1 cellular context compared by ENCODE assay signal in the genomic region with DNA sequence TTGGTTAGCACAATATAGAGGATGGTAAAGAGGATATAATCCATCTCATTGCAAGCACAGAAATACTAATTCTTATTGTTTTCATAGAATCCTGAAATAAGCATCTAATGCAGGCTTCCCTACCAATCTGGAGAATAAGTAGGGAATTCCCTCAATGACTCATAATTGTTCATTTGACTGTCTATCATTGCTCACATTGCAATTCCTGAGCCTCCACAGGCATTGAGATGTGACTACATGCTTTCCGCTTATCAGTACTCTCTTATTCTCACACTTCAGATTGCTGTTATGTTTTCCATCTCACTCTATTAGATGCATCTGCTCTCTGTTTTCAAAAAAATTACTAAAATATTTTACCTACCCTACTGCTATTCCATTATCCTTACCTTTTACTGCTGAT.
TF ChIP-seq lines count a peak whose summit lies in the region.

No MANE protein-coding gene starts in this region.

TF ChIP-seq in SK-N-SH, 30 proteins besides CTCF, POLR2A, EP300 and RAD21 (continued from another document):
- 0 out of 2 replicates have a peak, but pooled peaks have one; percentile 10 for TF ChIP-seq FOSL2 (IDR thresholded peaks at IDR 0.05; ENCODE audit: borderline replicate concordance, low read depth)
- TF ChIP-seq NRF1 (IDR thresholded peaks at IDR 0.05; ENCODE audit: low read depth, low read length): no peak
TF ChIP-seq in SK-N-SH: peak in this region for 1.
